Comparison of ENCODE assay signal across 9 cellular contexts in genomic region chr14:100640481-100641273, GRCh38. TPM values are rescaled to one million over a fixed set of nuclear protein-coding genes. Genes with fewer than 3 reads are reported as not detected.
DNase-seq lines count a peak whose midpoint lies in the region; ATAC-seq and TF ChIP-seq lines count a peak whose summit lies in the region.
"Had no signal": no experiment of that assay in that cellular context is flagged by ENCODE, and none has a peak within 500 bp of the region (broad histone marks: within the 10 kb centered on the region; RNA-seq: fewer than 3 reads in every experiment).

No MANE protein-coding gene starts in this region.

- H3K9me3 ChIP-seq in SJCRH30 (replicated peaks): no peaks in the 10 kb centered on the region
- H3K9me3 ChIP-seq in WERI-Rb-1 (ENCODE audit: severe bottlenecking): no peaks in the 10 kb centered on the region
- no peaks in the 10 kb centered on the region for H3K9me3 ChIP-seq in tibial artery
- H3K9me3 ChIP-seq in tibial nerve: no peaks in the 10 kb centered on the region

- no peaks in the 10 kb centered on the region for H3K36me3 Mint-ChIP-seq in activated naive CD4-positive, alpha-beta T cell treated with anti-CD3 and anti-CD28 coated beads, Interleukin-2, amount 50 U/mL, for 24 hours
- H3K36me3 Mint-ChIP-seq: IgD-negative memory B cell had no signal

- no peaks in the 10 kb centered on the region for H3K27me3 Mint-ChIP-seq in activated naive CD4-positive, alpha-beta T cell treated with anti-CD3 and anti-CD28 coated beads, Interleukin-2, amount 50 U/mL, for 24 hours

- H3K27ac ChIP-seq in SJCRH30 (peak overlapping the region; percentile 61), WERI-Rb-1 (no peak overlapping the region), tibial artery (no peak overlapping the region), tibial nerve (no peak overlapping the region)

- TF ChIP-seq CTCF in WERI-Rb-1 (IDR thresholded peaks at IDR 0.05; ENCODE audit: low read depth, low read length): no peak
- TF ChIP-seq CTCF in tibial artery (IDR thresholded peaks at IDR 0.05): no peak
- TF ChIP-seq CTCF in tibial nerve (IDR thresholded peaks at IDR 0.05): no peak

- intact Hi-C loops in tibial artery (cut with DNase I; ENCODE audit: low total_unique reads): no loop called here

- peak overlapping the region; percentile 72 for H3K4me3 Mint-ChIP-seq in activated naive CD4-positive, alpha-beta T cell treated with anti-CD3 and anti-CD28 coated beads, Interleukin-2, amount 50 U/mL, for 24 hours

- H3K27ac Mint-ChIP-seq in activated naive CD4-positive, alpha-beta T cell treated with anti-CD3 and anti-CD28 coated beads, Interleukin-2, amount 50 U/mL, for 24 hours: peak overlapping the region; percentile 44

- DNase-seq in SJCRH30: peak; percentile 86 to 91
- DNase-seq in stimulated activated CD4-positive, alpha-beta T cell treated with anti-CD3 and anti-CD28 coated beads, Interleukin-4, amount 100 ng/mL, for 24 hours: peak; percentile 70
- DNase-seq in WERI-Rb-1: no peak
- no peak for DNase-seq in tibial artery
- no peak for DNase-seq in tibial nerve (ENCODE audit: low spot score in 2 of 2)

- no peaks in the 10 kb centered on the region for H3K36me3 ChIP-seq in SJCRH30
- H3K36me3 ChIP-seq in WERI-Rb-1: no peaks in the 10 kb centered on the region
- no peaks in the 10 kb centered on the region for H3K36me3 ChIP-seq in tibial artery
- no peaks in the 10 kb centered on the region for H3K36me3 ChIP-seq in tibial nerve

- WGBS in tibial nerve, 2 donors: 63 to 72% methylated on average over 14 to 16 of the region's 20 CpGs

- TF ChIP-seq POLR2A in tibial nerve (IDR thresholded peaks at IDR 0.05): no peak

- H3K4me3 ChIP-seq in SJCRH30 (no peak overlapping the region), WERI-Rb-1 (ENCODE audit: low read depth, low read length) (no peak overlapping the region), tibial artery (no peak overlapping the region), tibial nerve (no peak overlapping the region)

- H3K27me3 ChIP-seq in SJCRH30 (no peaks in the 10 kb centered on the region), WERI-Rb-1 (ENCODE audit: insufficient read depth, low read depth, severe bottlenecking) (no peaks in the 10 kb centered on the region), tibial artery (peaks cover 0 to 20% of the 10 kb centered on the region in 2 donors), tibial nerve (no peaks in the 10 kb centered on the region)

- peak; percentile 99 for ATAC-seq in GM18511 (IDR thresholded peaks at IDR 0.05; ENCODE audit: unreplicated experiment)
- peak; percentile 91 for ATAC-seq in HG02885 (IDR thresholded peaks at IDR 0.05; ENCODE audit: poor library complexity, unreplicated experiment)

- TF ChIP-seq EP300 in tibial nerve (IDR thresholded peaks at IDR 0.05): no peak

- H3K9me3 Mint-ChIP-seq in activated naive CD4-positive, alpha-beta T cell treated with anti-CD3 and anti-CD28 coated beads, Interleukin-2, amount 50 U/mL, for 24 hours: no peaks in the 10 kb centered on the region

- H3K4me1 ChIP-seq in SJCRH30 (peaks cover 11% of the 10 kb centered on the region), tibial artery (no peaks in the 10 kb centered on the region), tibial nerve (peaks cover 0 to 7% (median 3%) of the 10 kb centered on the region in 4 donors)

- peaks cover 69% of the 10 kb centered on the region for H3K4me1 Mint-ChIP-seq in activated naive CD4-positive, alpha-beta T cell treated with anti-CD3 and anti-CD28 coated beads, Interleukin-2, amount 50 U/mL, for 24 hours

RNA-seq across cellular contexts. Expression of gene BEGAIN, which starts 53.5 kb away (rescaled TPM):
- total RNA-seq in SJCRH30 (2014; rRNA removed; shearing (Covaris generic)): 0.85 and 0.89 TPM in 2 replicates
- total RNA-seq in tibial nerve: 10 to 100 TPM in 2 of 4 donors, 1 to 10 TPM in 2; 9.6 to 17.0 (median 11.6) TPM

Comparison
In these comparisons a context has a peak if more than half of its experiments do, and no peak if none do; other contexts are left out.
1. DNase-seq: peak in SJCRH30 (2 of 2) and stimulated activated CD4-positive, alpha-beta T cell treated with anti-CD3 and anti-CD28 coated beads, Interleukin-4, amount 100 ng/mL, for 24 hours (single experiment); none in WERI-Rb-1 (single experiment), tibial artery (0 of 2) and tibial nerve (0 of 2).